Comparison of ENCODE assay signal across 8 cellular contexts in genomic region chr5:95842955-95843544, GRCh38. TPM values are rescaled to one million over a fixed set of nuclear protein-coding genes. Genes with fewer than 3 reads are reported as not detected.
DNase-seq lines count a peak whose midpoint lies in the region; ATAC-seq, FAIRE-seq and TF ChIP-seq lines count a peak whose summit lies in the region.

No MANE protein-coding gene starts in this region.

- no peaks in the 10 kb centered on the region for H3K9me3 ChIP-seq in SJSA1 (replicated peaks)
- no peaks in the 10 kb centered on the region for H3K9me3 ChIP-seq in kidney (ENCODE audit: control insufficient read depth in 1 of 2, low read length in 2 of 2)

- H3K9ac ChIP-seq in kidney (ENCODE audit: low read length in 2 of 2), result peak overlapping the region in 1 of 2 donors; percentile 2

- DNase-seq in GM19238 (ENCODE audit: insufficient read length, low spot score) (peak; percentile 67), SJSA1 (ENCODE audit: low read depth in 1 of 2, low spot score in 2 of 2) (peak; percentile 76 to 81), kidney (peak; percentile 82), NCI-H446 treated with DMSO at 0.1 percent for 48 hours (lab: John Stamatoyannopoulos, UW) (no peak)
- DNase-seq in activated naive CD8-positive, alpha-beta T cell treated with anti-CD3 and anti-CD28 coated beads for 36 hours, result peak; percentile 71
- DNase-seq in stimulated activated CD8-positive, alpha-beta memory T cell treated with anti-CD3 and anti-CD28 coated beads, Interleukin-7, amount 100 ng/mL, for 48 hours (ENCODE audit: extremely low read depth in 1 of 2, low read depth in 1 of 2), result peak; percentile 47 to 69

- H3K4me1 Mint-ChIP-seq in activated naive CD8-positive, alpha-beta T cell treated with anti-CD3 and anti-CD28 coated beads for 36 hours, result peaks cover 17% of the 10 kb centered on the region

- H3K36me3 Mint-ChIP-seq in activated naive CD8-positive, alpha-beta T cell treated with anti-CD3 and anti-CD28 coated beads for 36 hours, result no peaks in the 10 kb centered on the region

- H3K4me3 Mint-ChIP-seq in activated naive CD8-positive, alpha-beta T cell treated with anti-CD3 and anti-CD28 coated beads for 36 hours, result peak overlapping the region; percentile 27

- no peaks in the 10 kb centered on the region for H3K27me3 Mint-ChIP-seq in activated naive CD8-positive, alpha-beta T cell treated with anti-CD3 and anti-CD28 coated beads for 36 hours

- no peak for FAIRE-seq in kidney (lab: Jason Lieb, UNC)

- intact Hi-C loops in kidney (cut with DNase I), result no loop called here

- ATAC-seq in HG03159 (IDR thresholded peaks at IDR 0.05; ENCODE audit: unreplicated experiment), result peak; percentile 82

- peak; percentile 49 for TF ChIP-seq CTCF in kidney (IDR thresholded peaks at IDR 0.05; ENCODE audit: borderline replicate concordance, extremely low read depth, insufficient read depth)

- H3K4me3 ChIP-seq in ACC112 (ENCODE audit: low read depth, low read length) (no peak overlapping the region), SJSA1 (no peak overlapping the region), kidney (ENCODE audit: low read length in 2 of 2) (no peak overlapping the region)

- H3K4me1 ChIP-seq in ACC112 (ENCODE audit: control insufficient read depth, insufficient read depth, low read length, unreplicated experiment), result peaks cover 43% of the 10 kb centered on the region
- peaks cover 9% of the 10 kb centered on the region for H3K4me1 ChIP-seq in SJSA1 (replicated peaks)
- H3K4me1 ChIP-seq in kidney (ENCODE audit: control insufficient read depth in 1 of 2, insufficient read depth in 1 of 2, low read depth in 1 of 2, low read length in 2 of 2), result peaks cover 7 to 9% of the 10 kb centered on the region in 2 donors

- no peak overlapping the region for H2AFZ ChIP-seq in ACC112 (ENCODE audit: low read length, unreplicated experiment)

- H3K36me3 ChIP-seq in ACC112 (ENCODE audit: insufficient read depth, low read length) (no peaks in the 10 kb centered on the region), SJSA1 (no peaks in the 10 kb centered on the region), kidney (ENCODE audit: control insufficient read depth in 1 of 2, insufficient read depth in 2 of 2, low read length in 2 of 2) (no peaks in the 10 kb centered on the region)

- H3K79me2 ChIP-seq in ACC112 (ENCODE audit: control insufficient read depth, insufficient read depth, low read length, unreplicated experiment), result no peaks in the 10 kb centered on the region

- peak overlapping the region; percentile 66 for H3K27ac ChIP-seq in ACC112 (ENCODE audit: low read depth, low read length)
- H3K27ac ChIP-seq in SJSA1, result peak overlapping the region; percentile 3
- peak overlapping the region; percentile 55 to 79 for H3K27ac ChIP-seq in kidney (ENCODE audit: low read depth in 2 of 2, low read length in 2 of 2)

- no peaks in the 10 kb centered on the region for H3K9me3 Mint-ChIP-seq in activated naive CD8-positive, alpha-beta T cell treated with anti-CD3 and anti-CD28 coated beads for 36 hours

- H3K27me3 ChIP-seq in ACC112 (ENCODE audit: insufficient read depth, low read length) (no peaks in the 10 kb centered on the region), SJSA1 (replicated peaks) (no peaks in the 10 kb centered on the region)

- peak overlapping the region; percentile 80 for H3K27ac Mint-ChIP-seq in activated naive CD8-positive, alpha-beta T cell treated with anti-CD3 and anti-CD28 coated beads for 36 hours

RNA-seq across cellular contexts. Expression of gene GLRX, which starts 20.5 kb away (rescaled TPM):
- 18.1 and 60.3 TPM in 2 replicates for total RNA-seq in SJSA1 (2014; rRNA removed; shearing (Covaris generic))
- total RNA-seq in activated naive CD8-positive, alpha-beta T cell treated with anti-CD3 and anti-CD28 coated beads for 36 hours, result 10 to 100 TPM; 26.4 to 29.5 TPM
- total RNA-seq in kidney, result 57.4 TPM
- polyA plus RNA-seq in kidney (ENCODE audit: insufficient read depth, low read depth, low replicate concordance), result 324 TPM

Comparison
In these comparisons a context has a peak if more than half of its experiments do, and no peak if none do; other contexts are left out.
1. H3K27ac ChIP-seq: peak in every context shown above with its lines; median percentile 67 in kidney; 66 in ACC112; 3 in SJSA1.